ENCODE assay signal across 13 cellular contexts in genomic region chr1:9766759-9767442, GRCh38. TPM values are rescaled to one million over a fixed set of nuclear protein-coding genes. Genes with fewer than 3 reads are reported as not detected.
A peak's percentile ranks its signal among the peaks of the same experiment; 100 is the strongest.
DNase-seq lines count a peak whose midpoint lies in the region; ATAC-seq, FAIRE-seq and TF ChIP-seq lines count a peak whose summit lies in the region.
"Had no signal": no experiment of that assay in that cellular context is flagged by ENCODE, and none has a peak within 500 bp of the region (broad histone marks: within the 10 kb centered on the region; RNA-seq: fewer than 3 reads in every experiment).

No MANE protein-coding gene starts in this region.

- no peaks in the 10 kb centered on the region for H3K27me3 ChIP-seq in heart right ventricle

- no peak overlapping the region for H3K4me3 ChIP-seq in fibroblast of the aortic adventitia (ENCODE audit: low read depth, low read length)
- H3K4me3 ChIP-seq in heart right ventricle, result no peak overlapping the region

- 95% methylated on average over 15 of the region's 15 CpGs for WGBS in heart right ventricle, 2 donors

- no peak overlapping the region for H3K27ac ChIP-seq in heart right ventricle

- DNase-seq in H4 (ENCODE audit: low spot score) (peak; percentile 80), fibroblast of the aortic adventitia (ENCODE audit: low read depth) (peak; percentile 99), smooth muscle cell of the brain vasculature (ENCODE audit: low read depth, low spot score) (peak; percentile 53), D721Med (ENCODE audit: insufficient read length, low spot score) (no peak), cardiac septum (ENCODE audit: low spot score) (no peak), heart right ventricle (no peak)
- DNase-seq: activated CD8-positive, alpha-beta memory T cell treated with anti-CD3 and anti-CD28 coated beads, Interleukin-2, amount 50 U/mL, for 48 hours; effector memory CD8-positive, alpha-beta T cell; GOT3; Karpas-422; naive thymus-derived CD4-positive, alpha-beta T cell had no signal

- peaks cover 0 to 24% (median 0%) of the 10 kb centered on the region in 9 donors for H3K36me3 ChIP-seq in heart right ventricle

- no peak for TF ChIP-seq CTCF in fibroblast of the aortic adventitia (IDR thresholded peaks at IDR 0.05; ENCODE audit: insufficient read depth, low read length)
- no peak for TF ChIP-seq CTCF in D721Med (IDR thresholded peaks at IDR 0.05; ENCODE audit: insufficient read depth, missing control alignments)
- no peak for TF ChIP-seq CTCF in heart right ventricle (IDR thresholded peaks at IDR 0.05)

- ATAC-seq in SK-N-SH treated with all-trans-retinoic acid at 6 μM for 48 hours (peak; percentile 97), HG03045 (IDR thresholded peaks at IDR 0.05; ENCODE audit: unreplicated experiment) (no peak), heart right ventricle (no peak)
- ATAC-seq: effector memory CD8-positive, alpha-beta T cell; naive thymus-derived CD4-positive, alpha-beta T cell had no signal

- peaks cover 0 to 4% (median 0%) of the 10 kb centered on the region in 9 donors for H3K4me1 ChIP-seq in heart right ventricle

- no peaks in the 10 kb centered on the region for H3K9me3 ChIP-seq in heart right ventricle

- intact Hi-C loops in cardiac septum (cut with DNase I) (no loop called here), heart right ventricle (cut with DNase I) (no loop called here)

- no peak for FAIRE-seq in D721Med (lab: Jason Lieb, UNC)

TF ChIP-seq in SK-N-SH treated with all-trans-retinoic acid at 6 μM for 48 hours, 23 proteins besides CTCF, POLR2A, EP300 and RAD21:
- TF ChIP-seq ESRRG (CRISPR knock-in tag; IDR thresholded peaks at IDR 0.05) (no peak), ISL1 (CRISPR knock-in tag; IDR thresholded peaks at IDR 0.05) (no peak), RARB (CRISPR knock-in tag; IDR thresholded peaks at IDR 0.05) (no peak), BACH2 (CRISPR knock-in tag; IDR thresholded peaks at IDR 0.05; ENCODE audit: borderline replicate concordance) (no peak), PPARA (CRISPR knock-in tag; IDR thresholded peaks at IDR 0.05; ENCODE audit: borderline replicate concordance) (no peak), POU6F1 (CRISPR knock-in tag; IDR thresholded peaks at IDR 0.05; ENCODE audit: borderline replicate concordance, low read depth) (no peak), SNAI2 (CRISPR knock-in tag; IDR thresholded peaks at IDR 0.05) (no peak), TSHZ2 (CRISPR knock-in tag; IDR thresholded peaks at IDR 0.05) (no peak), OSR1 (CRISPR knock-in tag; IDR thresholded peaks at IDR 0.05) (no peak), TCF4 (CRISPR knock-in tag; IDR thresholded peaks at IDR 0.05; ENCODE audit: borderline replicate concordance) (no peak), TOX (CRISPR knock-in tag; IDR thresholded peaks at IDR 0.05; ENCODE audit: borderline replicate concordance) (no peak), PATZ1 (CRISPR knock-in tag; IDR thresholded peaks at IDR 0.05; ENCODE audit: borderline replicate concordance) (no peak), ARNTL (CRISPR knock-in tag; IDR thresholded peaks at IDR 0.05; ENCODE audit: borderline replicate concordance, low read depth) (no peak), CSRNP3 (CRISPR knock-in tag; IDR thresholded peaks at IDR 0.05) (no peak), GLIS3 (CRISPR knock-in tag; IDR thresholded peaks at IDR 0.05) (no peak)

RNA-seq across cellular contexts. Expression of gene CLSTN1, which starts 56.9 kb away (rescaled TPM):
- 31.0 and 35.3 TPM in 2 replicates for total RNA-seq in H4 (2014; rRNA removed; shearing (Covaris generic))
- total RNA-seq in fibroblast of the aortic adventitia (ENCODE audit: low replicate concordance), result 53.0 and 61.5 TPM in 2 replicates
- total RNA-seq in cardiac septum, result 59.1 TPM
- total RNA-seq in heart right ventricle, result 10 to 100 TPM; 41.7 to 79.8 (median 64.2) TPM
- polyA plus RNA-seq in heart right ventricle, result 10 to 100 TPM; 37.1 to 37.4 TPM

Comparison
In these comparisons a context has a peak if more than half of its experiments do, and no peak if none do; other contexts are left out.
1. DNase-seq: peak in H4 (single experiment), fibroblast of the aortic adventitia (single experiment) and smooth muscle cell of the brain vasculature (single experiment); none in D721Med (single experiment), cardiac septum (single experiment) and heart right ventricle (0 of 2).